ENCODE assay signal across 1 cellular context in genomic region chr14:68945585-68946289, GRCh38.
A peak's percentile ranks its signal among the peaks of the same experiment; 100 is the strongest.
TF ChIP-seq lines count a peak whose summit lies in the region.

No MANE protein-coding gene starts in this region.

TF ChIP-seq in HepG2, 621 proteins besides CTCF, POLR2A, EP300 and RAD21 (continued from another document):
- 0 out of 2 replicates have a peak, but pooled peaks have one; percentile 22 for TF ChIP-seq ARID5B (CRISPR knock-in tag; IDR thresholded peaks at IDR 0.05)
- no peak for TF ChIP-seq THAP8 (CRISPR knock-in tag; IDR thresholded peaks at IDR 0.05; ENCODE audit: borderline replicate concordance)
- TF ChIP-seq ZNF570 (CRISPR knock-in tag; IDR thresholded peaks at IDR 0.05; ENCODE audit: borderline replicate concordance): no peak
- TF ChIP-seq HMGA1 (CRISPR knock-in tag; conservative IDR thresholded peaks at IDR 0.05): no peak
- no peak for TF ChIP-seq ARNTL (CRISPR knock-in tag; IDR thresholded peaks at IDR 0.05)
- no peak for TF ChIP-seq MTA3 (CRISPR knock-in tag; IDR thresholded peaks at IDR 0.05)
- TF ChIP-seq IRX3 (CRISPR knock-in tag; IDR thresholded peaks at IDR 0.05; ENCODE audit: borderline replicate concordance, low read depth): no peak
- no peak for TF ChIP-seq PREB (CRISPR knock-in tag; IDR thresholded peaks at IDR 0.05)
- TF ChIP-seq ZNF576 (CRISPR knock-in tag; IDR thresholded peaks at IDR 0.05): no peak
- TF ChIP-seq E2F2 (CRISPR knock-in tag; IDR thresholded peaks at IDR 0.05; ENCODE audit: borderline replicate concordance): no peak
- TF ChIP-seq ISX (CRISPR knock-in tag; conservative IDR thresholded peaks at IDR 0.05): no peak
- no peak for TF ChIP-seq EEA1 (CRISPR knock-in tag; IDR thresholded peaks at IDR 0.05; ENCODE audit: borderline replicate concordance)
- TF ChIP-seq ATF2 (CRISPR knock-in tag; IDR thresholded peaks at IDR 0.05): 0 out of 2 replicates have a peak, but pooled peaks have one; percentile 20
- TF ChIP-seq SMAD9 (CRISPR knock-in tag; IDR thresholded peaks at IDR 0.05): no peak
- TF ChIP-seq POGK (CRISPR knock-in tag; conservative IDR thresholded peaks at IDR 0.05): no peak
- no peak for TF ChIP-seq SP1 (IDR thresholded peaks at IDR 0.05)
- no peak for TF ChIP-seq SP1 (CRISPR knock-in tag; IDR thresholded peaks at IDR 0.05)
- TF ChIP-seq EHMT2 (IDR thresholded peaks at IDR 0.05; ENCODE audit: borderline replicate concordance, low read depth, low read length): no peak
- TF ChIP-seq RBAK (CRISPR knock-in tag; IDR thresholded peaks at IDR 0.05): no peak
